ENCODE assay signal across 9 cellular contexts in genomic region chr10:88586462-88586861, GRCh38. TPM values are rescaled to one million over a fixed set of nuclear protein-coding genes. Genes with fewer than 3 reads are reported as not detected.
"Had no signal": no experiment of that assay in that cellular context is flagged by ENCODE, and none has a peak within 500 bp of the region (broad histone marks: within the 10 kb centered on the region; RNA-seq: fewer than 3 reads in every experiment).

TSS of gene LIPJ (plus strand) at chr10:88586762. CDS start at chr10:88590688, 3,926 bp downstream.

- FAIRE-seq: G401.6, GM12878, GM12891, GM12892, GM18507, GM19239 had no signal

- DNase-seq: GDM1, GF-D8 had no signal

- ATAC-seq: GM12878 had no signal

RNA-seq across cellular contexts. Expression of gene LIPJ, which starts in this region (rescaled TPM):
- total RNA-seq: G401 had no signal
